In genomic region chr14:105069887-105070759, GRCh38 we compare ENCODE assay signal across 1 cellular context.
TF ChIP-seq lines count a peak whose summit lies in the region.

No MANE protein-coding gene starts in this region.

TF ChIP-seq in GM12878, 131 proteins besides CTCF, POLR2A, EP300 and RAD21 (continued from another document and continues in another):
- TF ChIP-seq ZBTB4 (CRISPR knock-in tag; IDR thresholded peaks at IDR 0.05) = 0 out of 2 replicates have a peak, but pooled peaks have one; percentile 52
- TF ChIP-seq RELA (IDR thresholded peaks at IDR 0.05; ENCODE audit: borderline replicate concordance, partially characterized antibody) = peak; percentile 99
- peak; percentile 97 for TF ChIP-seq ZBED1 (IDR thresholded peaks at IDR 0.05; ENCODE audit: borderline replicate concordance)
- peak; percentile 97 for TF ChIP-seq CREM (IDR thresholded peaks at IDR 0.05; ENCODE audit: low read depth)
- no peak for TF ChIP-seq BRCA1 (IDR thresholded peaks at IDR 0.05; ENCODE audit: low read depth, low read length)
- peak; percentile 58 for TF ChIP-seq ZNF217 (IDR thresholded peaks at IDR 0.05)
- no peak for TF ChIP-seq ZNF384 (IDR thresholded peaks at IDR 0.05; ENCODE audit: borderline replicate concordance, low read depth, low read length)
- TF ChIP-seq BHLHE40 (IDR thresholded peaks at IDR 0.05; ENCODE audit: borderline replicate concordance in 1 of 2, low read depth in 2 of 2, low read length in 1 of 2) = peak; percentile 80 to 89
- TF ChIP-seq ETV6 (conservative IDR thresholded peaks at IDR 0.05 in 1 of 2, IDR thresholded peaks at IDR 0.05 in 1 of 2; ENCODE audit: borderline replicate concordance in 1 of 2, low read depth in 1 of 2) = peak in 1 of 2 experiments; percentile 95; a peak in 1 of 4 replicates
- peak; percentile 52; the same call in 1 of the 2 replicates for TF ChIP-seq NKRF (conservative IDR thresholded peaks at IDR 0.05)
- TF ChIP-seq MTA3 (IDR thresholded peaks at IDR 0.05; ENCODE audit: borderline replicate concordance, low read length) = no peak
- TF ChIP-seq, protein P1, sequence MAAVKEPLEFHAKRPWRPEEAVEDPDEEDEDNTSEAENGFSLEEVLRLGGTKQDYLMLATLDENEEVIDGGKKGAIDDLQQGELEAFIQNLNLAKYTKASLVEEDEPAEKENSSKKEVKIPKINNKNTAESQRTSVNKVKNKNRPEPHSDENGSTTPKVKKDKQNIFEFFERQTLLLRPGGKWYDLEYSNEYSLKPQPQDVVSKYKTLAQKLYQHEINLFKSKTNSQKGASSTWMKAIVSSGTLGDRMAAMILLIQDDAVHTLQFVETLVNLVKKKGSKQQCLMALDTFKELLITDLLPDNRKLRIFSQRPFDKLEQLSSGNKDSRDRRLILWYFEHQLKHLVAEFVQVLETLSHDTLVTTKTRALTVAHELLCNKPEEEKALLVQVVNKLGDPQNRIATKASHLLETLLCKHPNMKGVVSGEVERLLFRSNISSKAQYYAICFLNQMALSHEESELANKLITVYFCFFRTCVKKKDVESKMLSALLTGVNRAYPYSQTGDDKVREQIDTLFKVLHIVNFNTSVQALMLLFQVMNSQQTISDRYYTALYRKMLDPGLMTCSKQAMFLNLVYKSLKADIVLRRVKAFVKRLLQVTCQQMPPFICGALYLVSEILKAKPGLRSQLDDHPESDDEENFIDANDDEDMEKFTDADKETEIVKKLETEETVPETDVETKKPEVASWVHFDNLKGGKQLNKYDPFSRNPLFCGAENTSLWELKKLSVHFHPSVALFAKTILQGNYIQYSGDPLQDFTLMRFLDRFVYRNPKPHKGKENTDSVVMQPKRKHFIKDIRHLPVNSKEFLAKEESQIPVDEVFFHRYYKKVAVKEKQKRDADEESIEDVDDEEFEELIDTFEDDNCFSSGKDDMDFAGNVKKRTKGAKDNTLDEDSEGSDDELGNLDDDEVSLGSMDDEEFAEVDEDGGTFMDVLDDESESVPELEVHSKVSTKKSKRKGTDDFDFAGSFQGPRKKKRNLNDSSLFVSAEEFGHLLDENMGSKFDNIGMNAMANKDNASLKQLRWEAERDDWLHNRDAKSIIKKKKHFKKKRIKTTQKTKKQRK (IDR thresholded peaks at IDR 0.05; ENCODE audit: low read depth, low read length) = peak; percentile 56
- TF ChIP-seq NFYA (IDR thresholded peaks at IDR 0.05; ENCODE audit: borderline replicate concordance, low read depth, low read length) = no peak
- peak; percentile 75 for TF ChIP-seq CHD2 (IDR thresholded peaks at IDR 0.05; ENCODE audit: borderline replicate concordance, low read depth, low read length)
- no peak; the same call in none of the 2 replicates for TF ChIP-seq ZNF687 (IDR thresholded peaks at IDR 0.05)
- peak; percentile 97 for TF ChIP-seq BCL3 (IDR thresholded peaks at IDR 0.05; ENCODE audit: borderline replicate concordance, insufficient read depth, low read depth, low read length, poor library complexity, severe bottlenecking)
- TF ChIP-seq SUPT20H (IDR thresholded peaks at IDR 0.05; ENCODE audit: borderline replicate concordance, control insufficient read depth, low read depth, low read length) = no peak
- TF ChIP-seq BMI1 (IDR thresholded peaks at IDR 0.05; ENCODE audit: borderline replicate concordance) = peak; percentile 85
- no peak for TF ChIP-seq YBX1 (IDR thresholded peaks at IDR 0.05)
- TF ChIP-seq CHD4 (IDR thresholded peaks at IDR 0.05) = no peak
- TF ChIP-seq MXI1 (IDR thresholded peaks at IDR 0.05; ENCODE audit: low read depth, low read length) = peak; percentile 84
- TF ChIP-seq KAT2A (conservative IDR thresholded peaks at IDR 0.05; ENCODE audit: control insufficient read depth, low read depth, low read length) = no peak
- TF ChIP-seq, protein P2, sequence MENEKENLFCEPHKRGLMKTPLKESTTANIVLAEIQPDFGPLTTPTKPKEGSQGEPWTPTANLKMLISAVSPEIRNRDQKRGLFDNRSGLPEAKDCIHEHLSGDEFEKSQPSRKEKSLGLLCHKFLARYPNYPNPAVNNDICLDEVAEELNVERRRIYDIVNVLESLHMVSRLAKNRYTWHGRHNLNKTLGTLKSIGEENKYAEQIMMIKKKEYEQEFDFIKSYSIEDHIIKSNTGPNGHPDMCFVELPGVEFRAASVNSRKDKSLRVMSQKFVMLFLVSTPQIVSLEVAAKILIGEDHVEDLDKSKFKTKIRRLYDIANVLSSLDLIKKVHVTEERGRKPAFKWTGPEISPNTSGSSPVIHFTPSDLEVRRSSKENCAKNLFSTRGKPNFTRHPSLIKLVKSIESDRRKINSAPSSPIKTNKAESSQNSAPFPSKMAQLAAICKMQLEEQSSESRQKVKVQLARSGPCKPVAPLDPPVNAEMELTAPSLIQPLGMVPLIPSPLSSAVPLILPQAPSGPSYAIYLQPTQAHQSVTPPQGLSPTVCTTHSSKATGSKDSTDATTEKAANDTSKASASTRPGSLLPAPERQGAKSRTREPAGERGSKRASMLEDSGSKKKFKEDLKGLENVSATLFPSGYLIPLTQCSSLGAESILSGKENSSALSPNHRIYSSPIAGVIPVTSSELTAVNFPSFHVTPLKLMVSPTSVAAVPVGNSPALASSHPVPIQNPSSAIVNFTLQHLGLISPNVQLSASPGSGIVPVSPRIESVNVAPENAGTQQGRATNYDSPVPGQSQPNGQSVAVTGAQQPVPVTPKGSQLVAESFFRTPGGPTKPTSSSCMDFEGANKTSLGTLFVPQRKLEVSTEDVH (IDR thresholded peaks at IDR 0.05; ENCODE audit: low read depth, partially characterized antibody) = no peak
- TF ChIP-seq SREBF2 (IDR thresholded peaks at IDR 0.05; ENCODE audit: low read length) = no peak
- TF ChIP-seq, protein P3, sequence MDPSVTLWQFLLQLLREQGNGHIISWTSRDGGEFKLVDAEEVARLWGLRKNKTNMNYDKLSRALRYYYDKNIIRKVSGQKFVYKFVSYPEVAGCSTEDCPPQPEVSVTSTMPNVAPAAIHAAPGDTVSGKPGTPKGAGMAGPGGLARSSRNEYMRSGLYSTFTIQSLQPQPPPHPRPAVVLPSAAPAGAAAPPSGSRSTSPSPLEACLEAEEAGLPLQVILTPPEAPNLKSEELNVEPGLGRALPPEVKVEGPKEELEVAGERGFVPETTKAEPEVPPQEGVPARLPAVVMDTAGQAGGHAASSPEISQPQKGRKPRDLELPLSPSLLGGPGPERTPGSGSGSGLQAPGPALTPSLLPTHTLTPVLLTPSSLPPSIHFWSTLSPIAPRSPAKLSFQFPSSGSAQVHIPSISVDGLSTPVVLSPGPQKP (IDR thresholded peaks at IDR 0.05; ENCODE audit: low read depth, low read length) = peak; percentile 61
- peak; percentile 92 for TF ChIP-seq MLLT1 (IDR thresholded peaks at IDR 0.05)
- peak; percentile 64 for TF ChIP-seq TARDBP (IDR thresholded peaks at IDR 0.05; ENCODE audit: borderline replicate concordance)
- TF ChIP-seq EGR1 (IDR thresholded peaks at IDR 0.05; ENCODE audit: borderline replicate concordance in 1 of 2, low read depth in 2 of 2, low read length in 2 of 2) = no peak
- no peak for TF ChIP-seq ZNF274 (IDR thresholded peaks at IDR 0.05; ENCODE audit: insufficient read depth, insufficient read length)
- TF ChIP-seq JUND (IDR thresholded peaks at IDR 0.05; ENCODE audit: low read depth, low read length) = peak; percentile 91
